Comparison of ENCODE assay signal across 17 cellular contexts in genomic region chr17:76369804-76370203, GRCh38. TPM values are rescaled to one million over a fixed set of nuclear protein-coding genes. Genes with fewer than 3 reads are reported as not detected.
DNase-seq lines count a peak whose midpoint lies in the region; ATAC-seq and TF ChIP-seq lines count a peak whose summit lies in the region.
"Had no signal": no experiment of that assay in that cellular context is flagged by ENCODE, and none has a peak within 500 bp of the region (broad histone marks: within the 10 kb centered on the region; RNA-seq: fewer than 3 reads in every experiment).

No MANE protein-coding gene starts in this region.

- CTCF ChIA-PET in RWPE1 (lab: Yijun Ruan, JAX) (interaction anchor here (0.6 to 2.4 kb wide), 14 partner anchors 8 to 171 kb away, joined by 3 to 22 read pairs (median 4); partner anchors contain the start of genes PRPSAP1 and SPHK1), PC-9 (lab: Charles Lee) (interaction anchor here (0.6 to 1.9 kb wide), 5 partner anchors 16 to 428 kb away, joined by 3 to 11 read pairs (median 5); partner anchors contain the start of gene PRPSAP1)

- no peak overlapping the region for H3K4me2 ChIP-seq in PC-9

- TF ChIP-seq CTCF in BE2C (IDR thresholded peaks at IDR 0.05; ENCODE audit: low read depth, low read length) (no peak), RWPE1 (conservative IDR thresholded peaks at IDR 0.05; ENCODE audit: low read depth) (no peak), gastroesophageal sphincter (IDR thresholded peaks at IDR 0.05) (no peak), neural crest cell (conservative IDR thresholded peaks at IDR 0.05) (no peak), PC-9 (conservative IDR thresholded peaks at IDR 0.05) (no peak)

- WGBS in gastroesophageal sphincter (ENCODE audit: low coverage in 1 of 2), 2 donors: no CpG with 5 or more reads among the region's 7 CpGs

- H3K9me2 ChIP-seq in PC-9 (ENCODE audit: insufficient read depth): no peaks in the 10 kb centered on the region

- POLR2A ChIA-PET in RWPE1 (lab: Yijun Ruan, JAX; ENCODE audit: low non-redundant PET) (interaction anchor here (0.7 to 1.0 kb wide), 2 partner anchors 7 to 15 kb away, joined by 4 to 12 read pairs; partner anchors contain the start of gene SPHK1), PC-9 (lab: Charles Lee; ENCODE audit: unreplicated experiment) (interaction anchor here (0.5 to 1.2 kb wide), 2 partner anchors 16 to 123 kb away, joined by 3 read pairs; no protein-coding TSS in a partner anchor)

- no TSS peak for BruUV-seq in PC-9 (replicated peaks; lab: Mats Ljungman, UMichigan)

- H3K4me3 ChIP-seq in BE2C (ENCODE audit: low read depth, low read length) (no peak overlapping the region), gastroesophageal sphincter (no peak overlapping the region), PC-9 (no peak overlapping the region)

- H3K4me1 ChIP-seq in BE2C (peaks cover 10% of the 10 kb centered on the region), gastroesophageal sphincter (peaks cover 0 to 18% (median 0%) of the 10 kb centered on the region in 3 donors), PC-9 (replicated peaks; ENCODE audit: insufficient read depth) (no peaks in the 10 kb centered on the region)

- H3K27me3 Mint-ChIP-seq in neural crest cell (ENCODE audit: low read depth): no peaks in the 10 kb centered on the region

- H3K4me1 Mint-ChIP-seq in neural crest cell: peaks cover 46% of the 10 kb centered on the region

- no peaks in the 10 kb centered on the region for H3K9me3 Mint-ChIP-seq in neural crest cell
- H3K9me3 Mint-ChIP-seq: activated T-helper 1 cell treated with anti-CD3 and anti-CD28 coated beads, Interleukin-12 subunit alpha, Interleukin-12 subunit beta, Interleukin-2, Interleukin-4 antibody, amounts not matched to agents 30 ng/mL and 10 ng/mL and 1 ng/mL, durations not matched to agents 14 hours and 24 hours and 36 hours; H9; natural killer cell treated with Interleukin-12 subunit alpha and Interleukin-12 subunit beta and Interleukin-15 and Interleukin-18, amount 100 ng/mL, for 72 hours had no signal

- no peak overlapping the region for H2AFZ ChIP-seq in PC-9

- intact Hi-C loops in PC-9 (cut with micrococcal nuclease; ENCODE audit: unreplicated experiment): no loop called here

- H3K27me3 ChIP-seq in BE2C: no peaks in the 10 kb centered on the region
- H3K27me3 ChIP-seq in gastroesophageal sphincter: no peaks in the 10 kb centered on the region
- H3K27me3 ChIP-seq in PC-9 (ENCODE audit: insufficient read depth, low read depth): no peaks in the 10 kb centered on the region

- no peaks in the 10 kb centered on the region for H3K36me3 Mint-ChIP-seq in neural crest cell (ENCODE audit: low read depth)
- H3K36me3 Mint-ChIP-seq: natural killer cell treated with Interleukin-12 subunit alpha and Interleukin-12 subunit beta and Interleukin-15 and Interleukin-18, amount 100 ng/mL, for 72 hours had no signal

- H3K27ac ChIP-seq in RWPE1: peak overlapping the region; percentile 95
- peak overlapping the region in 3 of 4 donors; percentile 30 to 57 (median 39) for H3K27ac ChIP-seq in gastroesophageal sphincter
- no peak overlapping the region for H3K27ac ChIP-seq in PC-9

- H3K9me3 ChIP-seq in BE2C (no peaks in the 10 kb centered on the region), gastroesophageal sphincter (no peaks in the 10 kb centered on the region), PC-9 (ENCODE audit: insufficient read depth, low read depth) (no peaks in the 10 kb centered on the region)
- H3K9me3 ChIP-seq: Caco-2 had no signal

- ATAC-seq in gastroesophageal sphincter: no peak
- ATAC-seq in GM19351 (IDR thresholded peaks at IDR 0.05; ENCODE audit: unreplicated experiment): no peak
- ATAC-seq in GM21717 (IDR thresholded peaks at IDR 0.05; ENCODE audit: unreplicated experiment): no peak
- ATAC-seq in HG02840 (IDR thresholded peaks at IDR 0.05; ENCODE audit: low FRiP score, unreplicated experiment): no peak
- ATAC-seq: natural killer cell treated with Interleukin-12 subunit alpha and Interleukin-12 subunit beta and Interleukin-15 and Interleukin-18, amount 100 ng/mL, for 72 hours had no signal

- no peaks in the 10 kb centered on the region for H4K20me1 ChIP-seq in PC-9 (ENCODE audit: insufficient read depth)

- H3K27ac Mint-ChIP-seq in neural crest cell (ENCODE audit: unreplicated experiment): peak overlapping the region; percentile 86
- H3K27ac Mint-ChIP-seq: activated T-helper 1 cell treated with anti-CD3 and anti-CD28 coated beads, Interleukin-12 subunit alpha, Interleukin-12 subunit beta, Interleukin-2, Interleukin-4 antibody, amounts not matched to agents 30 ng/mL and 10 ng/mL and 1 ng/mL, durations not matched to agents 14 hours and 24 hours and 36 hours; H9; natural killer cell treated with Interleukin-12 subunit alpha and Interleukin-12 subunit beta and Interleukin-15 and Interleukin-18, amount 100 ng/mL, for 72 hours had no signal

- no peak overlapping the region for H3K4me3 Mint-ChIP-seq in neural crest cell
- H3K4me3 Mint-ChIP-seq: activated T-helper 1 cell treated with anti-CD3 and anti-CD28 coated beads, Interleukin-12 subunit alpha, Interleukin-12 subunit beta, Interleukin-2, Interleukin-4 antibody, amounts not matched to agents 30 ng/mL and 10 ng/mL and 1 ng/mL, durations not matched to agents 14 hours and 24 hours and 36 hours; H9; natural killer cell treated with Interleukin-12 subunit alpha and Interleukin-12 subunit beta and Interleukin-15 and Interleukin-18, amount 100 ng/mL, for 72 hours had no signal

- no peaks in the 10 kb centered on the region for H3K36me3 ChIP-seq in BE2C
- no peaks in the 10 kb centered on the region for H3K36me3 ChIP-seq in gastroesophageal sphincter
- no peaks in the 10 kb centered on the region for H3K36me3 ChIP-seq in PC-9 (ENCODE audit: low read depth)

- TF ChIP-seq POLR2A in gastroesophageal sphincter (IDR thresholded peaks at IDR 0.05): no peak

- H3K79me2 ChIP-seq in PC-9 (ENCODE audit: low read depth): no peaks in the 10 kb centered on the region

- peak; percentile 39 for DNase-seq in BE2C
- DNase-seq in RWPE1 (ENCODE audit: low spot score): no peak
- DNase-seq in neural crest cell (ENCODE audit: low read depth, low spot score): no peak
- DNase-seq in PC-9: no peak
- DNase-seq: activated CD4-positive, alpha-beta T cell treated with anti-CD3 and anti-CD28 coated beads, Interleukin-2, amount 50 U/mL, for 1 hour; Caco-2; effector CD8-positive, alpha-beta T cell; H9; NCI-H1417 treated with DMSO at 0.1 percent for 48 hours; stimulated activated CD4-positive, alpha-beta T cell treated with anti-CD3 and anti-CD28 coated beads, Interleukin-12 subunit alpha, Interleukin-12 subunit beta, amount 100 ng/mL, for 4 hours; T-helper 9 cell had no signal

- H3F3A ChIP-seq in PC-9 (ENCODE audit: insufficient read depth, low read depth): peaks cover 4% of the 10 kb centered on the region; the same call in 1 of the 2 replicates

- TF ChIP-seq EP300 in gastroesophageal sphincter (IDR thresholded peaks at IDR 0.05): no peak

RNA-seq across cellular contexts. Expression of gene SPHK1, which starts 14.6 kb away (rescaled TPM):
- polyA plus RNA-seq in BE2C (2012; ENCODE audit: insufficient read depth, insufficient read length, low read depth): 14.1 TPM
- 10 to 100 TPM; 14.7 to 29.2 (median 18.9) TPM for total RNA-seq in gastroesophageal sphincter
- 19.5 and 21.1 TPM in 2 replicates for total RNA-seq in neural crest cell
- 5.5 and 9.3 TPM in 2 replicates for total RNA-seq in PC-9 (2021)

RNA-seq across cellular contexts. Expression of gene PRPSAP1, which starts 16.1 kb away (rescaled TPM):
- polyA plus RNA-seq in BE2C (2012; ENCODE audit: insufficient read depth, insufficient read length, low read depth): 67.5 TPM
- 10 to 100 TPM; 44.7 to 48.5 (median 46.6) TPM for total RNA-seq in gastroesophageal sphincter
- 68.4 and 73.6 TPM in 2 replicates for total RNA-seq in neural crest cell
- total RNA-seq in PC-9 (2021): 63.3 and 73.0 TPM in 2 replicates
